In the genomic region with DNA sequence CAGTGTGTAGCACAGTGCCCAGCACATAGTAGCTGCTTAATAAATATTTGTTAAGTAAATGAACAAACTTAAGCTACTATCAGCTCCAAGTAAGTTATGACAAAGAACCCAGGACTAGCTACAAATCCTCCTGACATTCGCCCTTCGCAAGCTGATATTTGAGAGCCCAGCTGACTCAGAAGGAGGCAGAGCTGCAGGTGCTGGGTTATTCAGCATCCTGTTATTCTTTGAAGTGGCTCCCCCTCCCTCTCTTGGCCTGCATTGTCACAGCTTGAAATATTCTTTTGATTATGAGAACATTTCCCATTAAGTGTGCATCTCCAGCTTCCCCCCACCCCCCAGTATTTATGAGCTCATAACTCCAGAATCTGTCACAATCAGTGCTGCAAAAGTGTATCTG, we compare ENCODE assay signal across 9 cellular contexts.
DNase-seq lines count a peak whose midpoint lies in the region; ATAC-seq, FAIRE-seq and TF ChIP-seq lines count a peak whose summit lies in the region.
"Had no signal": no experiment of that assay in that cellular context is flagged by ENCODE, and none has a peak within 500 bp of the region (broad histone marks: within the 10 kb centered on the region; RNA-seq: fewer than 3 reads in every experiment).

No MANE protein-coding gene starts in this region.

- H2AFZ ChIP-seq in Karpas-422 (ENCODE audit: low read length) (no peak overlapping the region), fibroblast of lung (ENCODE audit: low read length) (no peak overlapping the region)

- ATAC-seq in A549 (peak; percentile 41 to 55; a peak in 4 of 6 replicates), GM21786 (IDR thresholded peaks at IDR 0.05; ENCODE audit: unreplicated experiment) (no peak), HG03439 (IDR thresholded peaks at IDR 0.05; ENCODE audit: unreplicated experiment) (no peak), HG03196 (IDR thresholded peaks at IDR 0.05; ENCODE audit: unreplicated experiment) (no peak), GM21723 (IDR thresholded peaks at IDR 0.05; ENCODE audit: unreplicated experiment) (no peak)

- DNase-seq in A549 (ENCODE audit: low read depth in 1 of 2, low spot score in 1 of 2), result peak; percentile 24 to 27
- DNase-seq in Karpas-422, result peak; percentile 51
- peak; percentile 59 for DNase-seq in activated CD4-positive, alpha-beta T cell treated with anti-CD3 and anti-CD28 coated beads for 48 hours
- DNase-seq in fibroblast of lung (ENCODE audit: low read depth in 2 of 2), result peak; percentile 34 to 94
- DNase-seq: DMS153 had no signal

- H3K79me2 ChIP-seq in Karpas-422 (ENCODE audit: low read length) (no peaks in the 10 kb centered on the region), fibroblast of lung (ENCODE audit: control insufficient read depth, insufficient read depth, low read length) (no peaks in the 10 kb centered on the region)

- no peak for TF ChIP-seq EP300 in A549 (IDR thresholded peaks at IDR 0.05)

- TF ChIP-seq RAD21 in A549 (conservative IDR thresholded peaks at IDR 0.05 in 1 of 2, IDR thresholded peaks at IDR 0.05 in 1 of 2), result no peak

- TF ChIP-seq CTCF in A549 (IDR thresholded peaks at IDR 0.05) (no peak), fibroblast of lung (conservative IDR thresholded peaks at IDR 0.05 in 1 of 2, IDR thresholded peaks at IDR 0.05 in 1 of 2; ENCODE audit: low read depth in 1 of 2, low read length in 2 of 2) (no peak)

- POLR2A ChIA-PET in A549 (lab: Yijun Ruan, JAX), result interaction anchor here (0.5 to 1.7 kb wide), 2 partner anchors 79 to 480 kb away, joined by 5 to 7 read pairs; a partner anchor contains a TSS

- no peaks in the 10 kb centered on the region for H4K20me1 ChIP-seq in Karpas-422 (ENCODE audit: insufficient read depth, low read depth, low read length)
- H4K20me1 ChIP-seq in fibroblast of lung (ENCODE audit: control insufficient read depth, extremely low read depth, insufficient read depth, low read length), result no peaks in the 10 kb centered on the region

- no peak overlapping the region for H3K4me3 ChIP-seq in A549
- no peak overlapping the region for H3K4me3 ChIP-seq in Karpas-422 (ENCODE audit: low read length)
- H3K4me3 ChIP-seq in fibroblast of lung (replicated peaks in 1 of 4; ENCODE audit: control extremely low read depth in 1 of 4, insufficient read depth in 1 of 4, low read depth in 3 of 4, low read length in 4 of 4), result no peak overlapping the region

- H3K36me3 ChIP-seq in Karpas-422 (ENCODE audit: insufficient read depth, low read length), result no peaks in the 10 kb centered on the region
- no peaks in the 10 kb centered on the region for H3K36me3 ChIP-seq in fibroblast of lung (ENCODE audit: control insufficient read depth, insufficient read depth, low read length)

- no peaks in the 10 kb centered on the region for H3K9me3 ChIP-seq in A549
- H3K9me3 ChIP-seq in Karpas-422 (ENCODE audit: low read length), result no peaks in the 10 kb centered on the region
- no peaks in the 10 kb centered on the region for H3K9me3 ChIP-seq in fibroblast of lung (ENCODE audit: control insufficient read depth, insufficient read depth, low read depth, low read length)

- no peak for FAIRE-seq in A549 (lab: Jason Lieb, UNC)

- no peaks in the 10 kb centered on the region for H3K9me2 ChIP-seq in Karpas-422 (replicated peaks; ENCODE audit: insufficient read depth, low read length)

- no peak overlapping the region for H3K9ac ChIP-seq in Karpas-422 (ENCODE audit: low read length)
- no peak overlapping the region for H3K9ac ChIP-seq in fibroblast of lung (ENCODE audit: insufficient read depth, low read length)

- CTCF ChIA-PET in A549 (lab: Yijun Ruan, JAX), result interaction anchor here (0.6 to 5.5 kb wide), 20 partner anchors 9 to 215 kb away, joined by 3 to 20 read pairs (median 4); a partner anchor contains a TSS

- H3K4me1 ChIP-seq in A549 (peaks cover 8% of the 10 kb centered on the region; the same call in 2 of the 3 replicates), Karpas-422 (ENCODE audit: low read length) (peaks cover 6% of the 10 kb centered on the region), fibroblast of lung (ENCODE audit: control insufficient read depth, extremely low read depth, insufficient read depth, low read length) (peaks cover under 1% of the 10 kb centered on the region)

- WGBS in A549 (ENCODE audit: missing lambda C conversion rate), result 25% methylated on average over 2 of the region's 2 CpGs

- H3K4me2 ChIP-seq in A549, result no peak overlapping the region
- H3K4me2 ChIP-seq in Karpas-422 (ENCODE audit: low read depth, low read length, poor library complexity, severe bottlenecking), result no peak overlapping the region
- H3K4me2 ChIP-seq in fibroblast of lung (ENCODE audit: extremely low read depth, insufficient read depth, low read length), result no peak overlapping the region

- H3K27me3 ChIP-seq in Karpas-422 (ENCODE audit: low read length) (no peaks in the 10 kb centered on the region), fibroblast of lung (ENCODE audit: control insufficient read depth, insufficient read depth, low read length) (no peaks in the 10 kb centered on the region)

- no peak overlapping the region for H3K27ac ChIP-seq in A549
- no peak overlapping the region for H3K27ac ChIP-seq in Karpas-422 (ENCODE audit: low read length)
- H3K27ac ChIP-seq in fibroblast of lung (ENCODE audit: insufficient read depth, low read length), result no peak overlapping the region

- TF ChIP-seq POLR2A in A549 (IDR thresholded peaks at IDR 0.05; ENCODE audit: low read length), result no peak

TF ChIP-seq in A549, 52 proteins besides CTCF, POLR2A, EP300 and RAD21:
- TF ChIP-seq SMC3 (IDR thresholded peaks at IDR 0.05), result no peak
- no peak for TF ChIP-seq HDAC2 (IDR thresholded peaks at IDR 0.05)
- no peak for TF ChIP-seq EHMT2 (IDR thresholded peaks at IDR 0.05; ENCODE audit: low read depth)
- no peak for TF ChIP-seq CBX2 (IDR thresholded peaks at IDR 0.05; ENCODE audit: borderline replicate concordance, low read depth)
- TF ChIP-seq, protein P1, sequence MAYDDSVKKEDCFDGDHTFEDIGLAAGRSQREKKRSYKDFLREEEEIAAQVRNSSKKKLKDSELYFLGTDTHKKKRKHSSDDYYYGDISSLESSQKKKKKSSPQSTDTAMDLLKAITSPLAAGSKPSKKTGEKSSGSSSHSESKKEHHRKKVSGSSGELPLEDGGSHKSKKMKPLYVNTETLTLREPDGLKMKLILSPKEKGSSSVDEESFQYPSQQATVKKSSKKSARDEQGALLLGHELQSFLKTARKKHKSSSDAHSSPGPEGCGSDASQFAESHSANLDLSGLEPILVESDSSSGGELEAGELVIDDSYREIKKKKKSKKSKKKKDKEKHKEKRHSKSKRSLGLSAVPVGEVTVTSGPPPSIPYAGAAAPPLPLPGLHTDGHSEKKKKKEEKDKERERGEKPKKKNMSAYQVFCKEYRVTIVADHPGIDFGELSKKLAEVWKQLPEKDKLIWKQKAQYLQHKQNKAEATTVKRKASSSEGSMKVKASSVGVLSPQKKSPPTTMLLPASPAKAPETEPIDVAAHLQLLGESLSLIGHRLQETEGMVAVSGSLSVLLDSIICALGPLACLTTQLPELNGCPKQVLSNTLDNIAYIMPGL (CRISPR knock-in tag; IDR thresholded peaks at IDR 0.05; ENCODE audit: borderline replicate concordance), result no peak
- TF ChIP-seq, protein P2, sequence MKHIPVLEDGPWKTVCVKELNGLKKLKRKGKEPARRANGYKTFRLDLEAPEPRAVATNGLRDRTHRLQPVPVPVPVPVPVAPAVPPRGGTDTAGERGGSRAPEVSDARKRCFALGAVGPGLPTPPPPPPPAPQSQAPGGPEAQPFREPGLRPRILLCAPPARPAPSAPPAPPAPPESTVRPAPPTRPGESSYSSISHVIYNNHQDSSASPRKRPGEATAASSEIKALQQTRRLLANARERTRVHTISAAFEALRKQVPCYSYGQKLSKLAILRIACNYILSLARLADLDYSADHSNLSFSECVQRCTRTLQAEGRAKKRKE (CRISPR knock-in tag; IDR thresholded peaks at IDR 0.05; ENCODE audit: low read depth), result no peak
- TF ChIP-seq ZNF302 (CRISPR knock-in tag; IDR thresholded peaks at IDR 0.05), result no peak
- TF ChIP-seq, protein P3, sequence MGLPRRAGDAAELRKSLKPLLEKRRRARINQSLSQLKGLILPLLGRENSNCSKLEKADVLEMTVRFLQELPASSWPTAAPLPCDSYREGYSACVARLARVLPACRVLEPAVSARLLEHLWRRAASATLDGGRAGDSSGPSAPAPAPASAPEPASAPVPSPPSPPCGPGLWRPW (IDR thresholded peaks at IDR 0.05), result no peak
- TF ChIP-seq MAZ (IDR thresholded peaks at IDR 0.05; ENCODE audit: borderline replicate concordance, low read depth, low read length), result no peak
- TF ChIP-seq, protein P4, sequence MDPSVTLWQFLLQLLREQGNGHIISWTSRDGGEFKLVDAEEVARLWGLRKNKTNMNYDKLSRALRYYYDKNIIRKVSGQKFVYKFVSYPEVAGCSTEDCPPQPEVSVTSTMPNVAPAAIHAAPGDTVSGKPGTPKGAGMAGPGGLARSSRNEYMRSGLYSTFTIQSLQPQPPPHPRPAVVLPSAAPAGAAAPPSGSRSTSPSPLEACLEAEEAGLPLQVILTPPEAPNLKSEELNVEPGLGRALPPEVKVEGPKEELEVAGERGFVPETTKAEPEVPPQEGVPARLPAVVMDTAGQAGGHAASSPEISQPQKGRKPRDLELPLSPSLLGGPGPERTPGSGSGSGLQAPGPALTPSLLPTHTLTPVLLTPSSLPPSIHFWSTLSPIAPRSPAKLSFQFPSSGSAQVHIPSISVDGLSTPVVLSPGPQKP (IDR thresholded peaks at IDR 0.05; ENCODE audit: low read depth, low read length), result no peak
- no peak for TF ChIP-seq RCOR1 (IDR thresholded peaks at IDR 0.05; ENCODE audit: low read depth, low read length)

Comparison
In these comparisons a context has a peak if more than half of its experiments do, and no peak if none do; other contexts are left out.
1. ATAC-seq: peak in A549 (2 of 2); none in GM21786 (single experiment), HG03439 (single experiment), HG03196 (single experiment) and GM21723 (single experiment).
2. Peak in every context shown above with its lines, with median percentiles within 50 percentile points of each other: DNase-seq.